In genomic region chr18:79987566-79987965, GRCh38 we compare ENCODE assay signal across 8 cellular contexts. TPM values are rescaled to one million over a fixed set of nuclear protein-coding genes. Genes with fewer than 3 reads are reported as not detected.
DNase-seq lines count a peak whose midpoint lies in the region; ATAC-seq lines count a peak whose summit lies in the region.

No MANE protein-coding gene starts in this region.

- H3K9ac ChIP-seq in iPS-20b (ENCODE audit: low read depth, low read length) (peak overlapping the region; percentile 91), subcutaneous abdominal adipose tissue (ENCODE audit: low read length in 5 of 5) (peak overlapping the region; percentile 3 to 80 (median 75))

- DNase-seq in T-helper 1 cell, result no peak
- DNase-seq in activated T-helper 1 cell treated with anti-CD3 and anti-CD28 coated beads, Interleukin-12 subunit alpha, Interleukin-12 subunit beta, Interleukin-2, Interleukin-4 antibody, amounts not matched to agents 30 ng/mL and 10 ng/mL and 1 ng/mL, durations not matched to agents 14 hours and 24 hours and 36 hours (ENCODE audit: low spot score), result no peak
- DNase-seq in sciatic nerve (ENCODE audit: low spot score), result no peak
- DNase-seq in NCI-H1930 (lab: John Stamatoyannopoulos, UW), result no peak

- H3K4me1 ChIP-seq in iPS-20b (ENCODE audit: insufficient read depth, low read length), result peaks cover 11% of the 10 kb centered on the region
- peaks cover 5 to 35% (median 29%) of the 10 kb centered on the region in 5 donors for H3K4me1 ChIP-seq in subcutaneous abdominal adipose tissue (ENCODE audit: control insufficient read depth in 5 of 5, insufficient read depth in 5 of 5, low read length in 5 of 5)

- H3K4me1 Mint-ChIP-seq in T-helper 1 cell treated with Interleukin-12 subunit alpha and Interleukin-12 subunit beta and Interleukin-4 antibody, amounts not matched to agents 30 μg/mL and 1 μg/mL, for 36 hours (ENCODE audit: low read depth), result peaks cover 40% of the 10 kb centered on the region
- peaks cover 41% of the 10 kb centered on the region for H3K4me1 Mint-ChIP-seq in activated T-helper 1 cell treated with anti-CD3 and anti-CD28 coated beads, Interleukin-12 subunit alpha, Interleukin-12 subunit beta, Interleukin-2, Interleukin-4 antibody, amounts not matched to agents 30 ng/mL and 10 ng/mL and 1 ng/mL, durations not matched to agents 14 hours and 24 hours and 36 hours (ENCODE audit: low read depth)

- peak overlapping the region; percentile 88 for H3K4me3 ChIP-seq in iPS-20b (ENCODE audit: low read length)
- peak overlapping the region; percentile 71 to 99 (median 89) for H3K4me3 ChIP-seq in subcutaneous abdominal adipose tissue (ENCODE audit: low read depth in 1 of 5, low read length in 5 of 5)

- no peaks in the 10 kb centered on the region for H3K27me3 ChIP-seq in iPS-20b (ENCODE audit: insufficient read depth, low read length)
- no peaks in the 10 kb centered on the region for H3K27me3 ChIP-seq in subcutaneous abdominal adipose tissue (ENCODE audit: control insufficient read depth in 5 of 5, insufficient read depth in 4 of 5, low read length in 5 of 5)

- peak overlapping the region; percentile 87 for H3K4me3 Mint-ChIP-seq in T-helper 1 cell treated with Interleukin-12 subunit alpha and Interleukin-12 subunit beta and Interleukin-4 antibody, amounts not matched to agents 30 μg/mL and 1 μg/mL, for 36 hours
- H3K4me3 Mint-ChIP-seq in activated T-helper 1 cell treated with anti-CD3 and anti-CD28 coated beads, Interleukin-12 subunit alpha, Interleukin-12 subunit beta, Interleukin-2, Interleukin-4 antibody, amounts not matched to agents 30 ng/mL and 10 ng/mL and 1 ng/mL, durations not matched to agents 14 hours and 24 hours and 36 hours, result peak overlapping the region; percentile 96

- H3K27me3 Mint-ChIP-seq in T-helper 1 cell treated with Interleukin-12 subunit alpha and Interleukin-12 subunit beta and Interleukin-4 antibody, amounts not matched to agents 30 μg/mL and 1 μg/mL, for 36 hours (ENCODE audit: low read depth), result no peaks in the 10 kb centered on the region
- no peaks in the 10 kb centered on the region for H3K27me3 Mint-ChIP-seq in activated T-helper 1 cell treated with anti-CD3 and anti-CD28 coated beads, Interleukin-12 subunit alpha, Interleukin-12 subunit beta, Interleukin-2, Interleukin-4 antibody, amounts not matched to agents 30 ng/mL and 10 ng/mL and 1 ng/mL, durations not matched to agents 14 hours and 24 hours and 36 hours (ENCODE audit: insufficient read depth)

- ATAC-seq in sciatic nerve (no peak), HG03095 (IDR thresholded peaks at IDR 0.05; ENCODE audit: unreplicated experiment) (no peak)

- intact Hi-C loops in activated T-helper 1 cell treated with anti-CD3 and anti-CD28 coated beads, Interleukin-12 subunit alpha, Interleukin-12 subunit beta, Interleukin-2, Interleukin-4 antibody, amounts not matched to agents 30 ng/mL and 10 ng/mL and 1 ng/mL, durations not matched to agents 14 hours and 24 hours and 36 hours (cut with micrococcal nuclease), result loop anchor here (5.0 to 10.0 kb wide), 2 partner anchors 193 to 580 kb away; partner anchors contain the start of gene KCNG2
- intact Hi-C loops in sciatic nerve (cut with DNase I), result no loop called here

- H3K9me3 Mint-ChIP-seq in T-helper 1 cell treated with Interleukin-12 subunit alpha and Interleukin-12 subunit beta and Interleukin-4 antibody, amounts not matched to agents 30 μg/mL and 1 μg/mL, for 36 hours, result no peaks in the 10 kb centered on the region
- no peaks in the 10 kb centered on the region for H3K9me3 Mint-ChIP-seq in activated T-helper 1 cell treated with anti-CD3 and anti-CD28 coated beads, Interleukin-12 subunit alpha, Interleukin-12 subunit beta, Interleukin-2, Interleukin-4 antibody, amounts not matched to agents 30 ng/mL and 10 ng/mL and 1 ng/mL, durations not matched to agents 14 hours and 24 hours and 36 hours

- H3K27ac Mint-ChIP-seq in T-helper 1 cell treated with Interleukin-12 subunit alpha and Interleukin-12 subunit beta and Interleukin-4 antibody, amounts not matched to agents 30 μg/mL and 1 μg/mL, for 36 hours, result peak overlapping the region; percentile 87
- H3K27ac Mint-ChIP-seq in activated T-helper 1 cell treated with anti-CD3 and anti-CD28 coated beads, Interleukin-12 subunit alpha, Interleukin-12 subunit beta, Interleukin-2, Interleukin-4 antibody, amounts not matched to agents 30 ng/mL and 10 ng/mL and 1 ng/mL, durations not matched to agents 14 hours and 24 hours and 36 hours, result peak overlapping the region; percentile 93

- peaks cover 7% of the 10 kb centered on the region for H3K36me3 Mint-ChIP-seq in T-helper 1 cell treated with Interleukin-12 subunit alpha and Interleukin-12 subunit beta and Interleukin-4 antibody, amounts not matched to agents 30 μg/mL and 1 μg/mL, for 36 hours (ENCODE audit: low read depth)
- H3K36me3 Mint-ChIP-seq in activated T-helper 1 cell treated with anti-CD3 and anti-CD28 coated beads, Interleukin-12 subunit alpha, Interleukin-12 subunit beta, Interleukin-2, Interleukin-4 antibody, amounts not matched to agents 30 ng/mL and 10 ng/mL and 1 ng/mL, durations not matched to agents 14 hours and 24 hours and 36 hours (ENCODE audit: low read depth), result peaks cover 19% of the 10 kb centered on the region

- H3K27ac ChIP-seq in iPS-20b (ENCODE audit: low read length) (no peak overlapping the region), subcutaneous abdominal adipose tissue (ENCODE audit: low read depth, low read length) (peak overlapping the region; percentile 90)

- H3K9me3 ChIP-seq in iPS-20b (ENCODE audit: insufficient read depth, low read depth, low read length), result no peaks in the 10 kb centered on the region
- H3K9me3 ChIP-seq in subcutaneous abdominal adipose tissue (ENCODE audit: control insufficient read depth in 5 of 5, low read length in 5 of 5), result no peaks in the 10 kb centered on the region

- peaks cover 32% of the 10 kb centered on the region for H3K36me3 ChIP-seq in iPS-20b (ENCODE audit: insufficient read depth, low read depth, low read length)
- peaks cover 0 to 13% (median 6%) of the 10 kb centered on the region in 5 donors for H3K36me3 ChIP-seq in subcutaneous abdominal adipose tissue (ENCODE audit: control insufficient read depth in 5 of 5, insufficient read depth in 5 of 5, low read length in 5 of 5)

RNA-seq across cellular contexts. Expression of gene TXNL4A, which starts 0.8 kb away (rescaled TPM):
- total RNA-seq in activated T-helper 1 cell treated with anti-CD3 and anti-CD28 coated beads, Interleukin-12 subunit alpha, Interleukin-12 subunit beta, Interleukin-2, Interleukin-4 antibody, amounts not matched to agents 30 ng/mL and 10 ng/mL and 1 ng/mL, durations not matched to agents 14 hours and 24 hours and 36 hours, result 190 and 198 TPM in 2 replicates
- total RNA-seq in sciatic nerve, result 71.7 TPM

RNA-seq across cellular contexts. Expression of gene HSBP1L1, which starts 23.1 kb away (rescaled TPM):
- total RNA-seq in activated T-helper 1 cell treated with anti-CD3 and anti-CD28 coated beads, Interleukin-12 subunit alpha, Interleukin-12 subunit beta, Interleukin-2, Interleukin-4 antibody, amounts not matched to agents 30 ng/mL and 10 ng/mL and 1 ng/mL, durations not matched to agents 14 hours and 24 hours and 36 hours, result 9.0 and 10.0 TPM in 2 replicates
- total RNA-seq in sciatic nerve, result 16.9 TPM

RNA-seq across cellular contexts. Expression of gene SLC66A2, which starts 36.1 kb away (rescaled TPM):
- total RNA-seq in activated T-helper 1 cell treated with anti-CD3 and anti-CD28 coated beads, Interleukin-12 subunit alpha, Interleukin-12 subunit beta, Interleukin-2, Interleukin-4 antibody, amounts not matched to agents 30 ng/mL and 10 ng/mL and 1 ng/mL, durations not matched to agents 14 hours and 24 hours and 36 hours, result 49.2 and 54.6 TPM in 2 replicates
- 65.2 TPM for total RNA-seq in sciatic nerve

RNA-seq across cellular contexts. Expression of gene RBFA, which starts 46.7 kb away (rescaled TPM):
- 48.5 and 50.3 TPM in 2 replicates for total RNA-seq in activated T-helper 1 cell treated with anti-CD3 and anti-CD28 coated beads, Interleukin-12 subunit alpha, Interleukin-12 subunit beta, Interleukin-2, Interleukin-4 antibody, amounts not matched to agents 30 ng/mL and 10 ng/mL and 1 ng/mL, durations not matched to agents 14 hours and 24 hours and 36 hours
- total RNA-seq in sciatic nerve, result 23.8 TPM
